12 cellular contexts compared by ENCODE assay signal in genomic region chr22:31244044-31244942, GRCh38. TPM values are rescaled to one million over a fixed set of nuclear protein-coding genes. Genes with fewer than 3 reads are reported as not detected.
DNase-seq lines count a peak whose midpoint lies in the region; ATAC-seq and TF ChIP-seq lines count a peak whose summit lies in the region.
"Had no signal": no experiment of that assay in that cellular context is flagged by ENCODE, and none has a peak within 500 bp of the region (broad histone marks: within the 10 kb centered on the region; RNA-seq: fewer than 3 reads in every experiment).

No MANE protein-coding gene starts in this region.

- CTCF ChIA-PET in RWPE1 (lab: Yijun Ruan, JAX), result interaction anchor here (0.5 to 0.6 kb wide), 2 partner anchors 22 to 137 kb away, joined by 3 read pairs; partner anchors contain the start of gene SELENOM
- CTCF ChIA-PET in naive thymus-derived CD4-positive, alpha-beta T cell (lab: Charles Lee), result interaction anchor here (1.0 to 1.4 kb wide), 2 partner anchors 9 to 28 kb away, joined by 4 read pairs; no protein-coding TSS in a partner anchor

- no peaks in the 10 kb centered on the region for H3K79me2 ChIP-seq in fibroblast of lung (ENCODE audit: control insufficient read depth, insufficient read depth, low read length)

- intact Hi-C loops in naive thymus-derived CD4-positive, alpha-beta T cell (cut with micrococcal nuclease), result no loop called here

- H4K20me1 ChIP-seq in fibroblast of lung (ENCODE audit: control insufficient read depth, extremely low read depth, insufficient read depth, low read length), result peaks cover 2% of the 10 kb centered on the region

- no peak overlapping the region for H3K4me3 Mint-ChIP-seq in naive thymus-derived CD4-positive, alpha-beta T cell
- H3K4me3 Mint-ChIP-seq: T-helper 1 cell treated with Interleukin-12 subunit alpha and Interleukin-12 subunit beta and Interleukin-4 antibody, amounts not matched to agents 30 μg/mL and 1 μg/mL, for 36 hours had no signal

- H3K9me3 ChIP-seq in fibroblast of lung (ENCODE audit: control insufficient read depth, insufficient read depth, low read depth, low read length), result no peaks in the 10 kb centered on the region
- no peaks in the 10 kb centered on the region for H3K9me3 ChIP-seq in naive thymus-derived CD4-positive, alpha-beta T cell (ENCODE audit: control insufficient read depth in 2 of 3, low read length in 3 of 3)

- no peaks in the 10 kb centered on the region for H3K27me3 ChIP-seq in fibroblast of lung (ENCODE audit: control insufficient read depth, insufficient read depth, low read length)
- no peaks in the 10 kb centered on the region for H3K27me3 ChIP-seq in naive thymus-derived CD4-positive, alpha-beta T cell (ENCODE audit: control insufficient read depth in 2 of 2, insufficient read depth in 2 of 2, low read length in 2 of 2)

- no peak overlapping the region for H3K9ac ChIP-seq in fibroblast of lung (ENCODE audit: insufficient read depth, low read length)

- TF ChIP-seq CTCF in RWPE1 (conservative IDR thresholded peaks at IDR 0.05; ENCODE audit: low read depth) (no peak), fibroblast of lung (conservative IDR thresholded peaks at IDR 0.05 in 1 of 2, IDR thresholded peaks at IDR 0.05 in 1 of 2; ENCODE audit: low read depth in 1 of 2, low read length in 2 of 2) (no peak)

- H3K9me3 Mint-ChIP-seq in naive thymus-derived CD4-positive, alpha-beta T cell, result no peaks in the 10 kb centered on the region
- H3K9me3 Mint-ChIP-seq: T-helper 1 cell treated with Interleukin-12 subunit alpha and Interleukin-12 subunit beta and Interleukin-4 antibody, amounts not matched to agents 30 μg/mL and 1 μg/mL, for 36 hours had no signal

- no peak for ATAC-seq in naive thymus-derived CD4-positive, alpha-beta T cell
- ATAC-seq in GM18909 (IDR thresholded peaks at IDR 0.05; ENCODE audit: poor library complexity, unreplicated experiment) (no peak), GM18907 (IDR thresholded peaks at IDR 0.05; ENCODE audit: unreplicated experiment) (no peak)
- ATAC-seq: right cardiac atrium had no signal

- no peaks in the 10 kb centered on the region for H3K36me3 ChIP-seq in fibroblast of lung (ENCODE audit: control insufficient read depth, insufficient read depth, low read length)
- peaks cover 0 to 10% (median 4%) of the 10 kb centered on the region in 3 experiments for H3K36me3 ChIP-seq in naive thymus-derived CD4-positive, alpha-beta T cell (ENCODE audit: control insufficient read depth in 2 of 3, insufficient read depth in 3 of 3, low read length in 3 of 3)

- H3K4me1 Mint-ChIP-seq in naive thymus-derived CD4-positive, alpha-beta T cell, result peaks cover 14 to 51% (median 35%) of the 10 kb centered on the region in 7 donors

- peak overlapping the region in 4 of 9 donors; percentile 14 to 77 (median 32) for H3K27ac Mint-ChIP-seq in naive thymus-derived CD4-positive, alpha-beta T cell
- H3K27ac Mint-ChIP-seq: T-helper 1 cell treated with Interleukin-12 subunit alpha and Interleukin-12 subunit beta and Interleukin-4 antibody, amounts not matched to agents 30 μg/mL and 1 μg/mL, for 36 hours had no signal

- POLR2A ChIA-PET in RWPE1 (lab: Yijun Ruan, JAX; ENCODE audit: low non-redundant PET), result no interaction called here
- POLR2A ChIA-PET in naive thymus-derived CD4-positive, alpha-beta T cell (lab: Charles Lee), result interaction anchor here (0.8 to 0.9 kb wide), 2 partner anchors 38 to 47 kb away, joined by 3 to 5 read pairs; no protein-coding TSS in a partner anchor

- H3K4me2 ChIP-seq in fibroblast of lung (ENCODE audit: extremely low read depth, insufficient read depth, low read length), result no peak overlapping the region

- peak; percentile 87 for DNase-seq in ELR (ENCODE audit: low read depth)
- peak; percentile 50 for DNase-seq in RWPE1 (ENCODE audit: low spot score)
- DNase-seq in fibroblast of lung (ENCODE audit: low read depth in 2 of 2), result peak; percentile 61 to 98
- DNase-seq in renal cortical epithelial cell (ENCODE audit: low read depth), result peak; percentile 84
- no peak for DNase-seq in GF-D8 (lab: John Stamatoyannopoulos, UW)
- no peak for DNase-seq in naive thymus-derived CD4-positive, alpha-beta T cell
- DNase-seq: caudate nucleus, right cardiac atrium had no signal

- no peak overlapping the region for H3K4me3 ChIP-seq in fibroblast of lung (replicated peaks in 1 of 4; ENCODE audit: control extremely low read depth in 1 of 4, insufficient read depth in 1 of 4, low read depth in 3 of 4, low read length in 4 of 4)
- no peak overlapping the region for H3K4me3 ChIP-seq in naive thymus-derived CD4-positive, alpha-beta T cell (ENCODE audit: low read length)

- H3K27ac ChIP-seq in RWPE1 (peak overlapping the region; percentile 87), fibroblast of lung (ENCODE audit: insufficient read depth, low read length) (no peak overlapping the region)
- no peak overlapping the region for H3K27ac ChIP-seq in naive thymus-derived CD4-positive, alpha-beta T cell (ENCODE audit: low read depth, low read length)
- H3K27ac ChIP-seq: HL-60 had no signal

- H2AFZ ChIP-seq in fibroblast of lung (ENCODE audit: low read length), result no peak overlapping the region

- H3K27me3 Mint-ChIP-seq in naive thymus-derived CD4-positive, alpha-beta T cell, result no peaks in the 10 kb centered on the region

- peaks cover 3 to 12% (median 7%) of the 10 kb centered on the region in 5 donors for H3K36me3 Mint-ChIP-seq in naive thymus-derived CD4-positive, alpha-beta T cell

- peaks cover 19% of the 10 kb centered on the region for H3K4me1 ChIP-seq in fibroblast of lung (ENCODE audit: control insufficient read depth, extremely low read depth, insufficient read depth, low read length)
- peaks cover 9 to 17% of the 10 kb centered on the region in 2 donors for H3K4me1 ChIP-seq in naive thymus-derived CD4-positive, alpha-beta T cell (ENCODE audit: control insufficient read depth in 2 of 2, insufficient read depth in 2 of 2, low read length in 2 of 2)

RNA-seq across cellular contexts. Expression of gene LIMK2, which starts 32.2 kb away (rescaled TPM):
- 13.9 and 20.0 TPM in 2 replicates for total RNA-seq in fibroblast of lung
- polyA plus RNA-seq in fibroblast of lung, result 3.4 and 4.0 TPM in 2 replicates
- polyA plus RNA-seq in fibroblast of lung (2012), result 10.5 and 12.9 TPM in 2 replicates
- polyA minus RNA-seq in fibroblast of lung (ENCODE audit: low replicate concordance), result 42.1 and 66.1 TPM in 2 replicates
- 54.5 and 106 TPM in 2 replicates for total RNA-seq in renal cortical epithelial cell
- total RNA-seq in naive thymus-derived CD4-positive, alpha-beta T cell, result 10 to 100 TPM; 18.3 to 49.9 (median 28.8) TPM
- polyA plus RNA-seq in naive thymus-derived CD4-positive, alpha-beta T cell, result 10 to 100 TPM; 13.1 to 25.3 TPM

RNA-seq across cellular contexts. Expression of gene PIK3IP1, which starts 48.0 kb away (rescaled TPM):
- total RNA-seq in fibroblast of lung (32.4 and 81.6 TPM in 2 replicates), renal cortical epithelial cell (28.5 and 30.9 TPM in 2 replicates)
- 18.1 and 32.1 TPM in 2 replicates for polyA plus RNA-seq in fibroblast of lung
- 15.5 and 25.4 TPM in 2 replicates for polyA plus RNA-seq in fibroblast of lung (2012)
- 6.7 and 11.5 TPM in 2 replicates for polyA minus RNA-seq in fibroblast of lung (ENCODE audit: low replicate concordance)
- 100 to 1,000 TPM in 4 of 5 experiments, 10 to 100 TPM in 1; 72.8 to 638 (median 594) TPM for total RNA-seq in naive thymus-derived CD4-positive, alpha-beta T cell
- 100 to 1,000 TPM; 606 to 941 TPM for polyA plus RNA-seq in naive thymus-derived CD4-positive, alpha-beta T cell

Comparison
In these comparisons a context has a peak if more than half of its experiments do, and no peak if none do; other contexts are left out.
1. DNase-seq: peak in ELR (single experiment), RWPE1 (single experiment), fibroblast of lung (2 of 2) and renal cortical epithelial cell (single experiment); none in GF-D8 (single experiment) and naive thymus-derived CD4-positive, alpha-beta T cell (0 of 9).